In the genomic region with DNA sequence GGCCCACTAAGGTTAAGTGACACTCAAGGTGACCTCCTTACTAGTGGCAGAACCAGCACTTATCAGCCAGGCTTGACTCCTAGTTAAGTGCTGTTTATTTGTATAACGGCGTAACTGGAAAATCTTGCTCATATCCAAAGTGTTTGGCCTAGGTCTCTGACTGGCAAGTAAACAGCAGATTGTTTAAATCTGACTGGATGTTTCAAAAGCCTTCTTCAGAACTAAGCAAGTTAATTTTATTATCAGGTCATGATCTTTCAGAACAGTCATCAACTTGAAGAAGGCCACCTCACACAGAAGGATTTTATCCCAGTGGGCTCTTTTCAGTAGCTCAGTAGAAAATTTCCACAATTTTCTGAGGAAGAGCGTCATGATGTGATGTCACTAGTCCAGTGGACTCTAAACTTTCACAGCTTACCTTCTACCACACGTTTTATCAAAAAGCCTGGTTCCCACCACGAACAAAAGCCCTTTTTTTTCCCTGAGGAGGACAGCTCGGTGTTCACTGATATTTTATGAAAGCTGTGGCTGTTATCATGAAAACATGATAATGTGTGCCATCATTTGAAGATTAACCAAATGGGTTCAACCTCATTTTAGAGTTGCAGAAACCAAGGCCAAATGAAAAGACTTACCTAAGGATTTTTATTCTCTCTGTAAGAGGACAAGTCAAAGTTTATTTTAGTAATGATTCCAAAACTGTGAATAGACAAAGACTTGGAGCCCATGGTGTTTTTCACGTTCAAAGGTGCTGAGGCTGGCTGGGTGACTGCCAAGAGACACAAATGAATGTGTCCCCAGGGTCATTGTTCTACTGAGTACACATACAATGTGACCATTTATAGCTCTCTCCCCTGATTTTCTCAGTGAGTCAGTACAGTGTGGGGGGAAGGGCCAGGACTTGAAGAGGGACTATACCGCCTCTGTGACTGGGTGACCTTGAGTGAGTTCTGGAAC, we compare ENCODE assay signal across 9 cellular contexts. TPM values are rescaled to one million over a fixed set of nuclear protein-coding genes. Genes with fewer than 3 reads are reported as not detected.
DNase-seq lines count a peak whose midpoint lies in the region; ATAC-seq and TF ChIP-seq lines count a peak whose summit lies in the region.
"Had no signal": no experiment of that assay in that cellular context is flagged by ENCODE, and none has a peak within 500 bp of the region (broad histone marks: within the 10 kb centered on the region; RNA-seq: fewer than 3 reads in every experiment).

No MANE protein-coding gene starts in this region.

- H3K27me3 Mint-ChIP-seq in mesothelial cell of epicardium (ENCODE audit: low read depth) (no peaks in the 10 kb centered on the region), nephron progenitor cell (ENCODE audit: low read depth, poor library complexity) (peaks cover 8% of the 10 kb centered on the region)
- H3K27me3 Mint-ChIP-seq: activated naive CD8-positive, alpha-beta T cell treated with anti-CD3 and anti-CD28 coated beads for 36 hours had no signal

- no peaks in the 10 kb centered on the region for H3K9me3 Mint-ChIP-seq in mesothelial cell of epicardium
- H3K9me3 Mint-ChIP-seq in nephron progenitor cell = no peaks in the 10 kb centered on the region
- H3K9me3 Mint-ChIP-seq: activated naive CD8-positive, alpha-beta T cell treated with anti-CD3 and anti-CD28 coated beads for 36 hours had no signal

- no peak overlapping the region for H3K27ac Mint-ChIP-seq in mesothelial cell of epicardium
- no peak overlapping the region for H3K27ac Mint-ChIP-seq in nephron progenitor cell
- H3K27ac Mint-ChIP-seq: activated naive CD8-positive, alpha-beta T cell treated with anti-CD3 and anti-CD28 coated beads for 36 hours had no signal

- no peak for TF ChIP-seq CTCF in tibial artery (IDR thresholded peaks at IDR 0.05)
- no peak for TF ChIP-seq CTCF in mesothelial cell of epicardium (IDR thresholded peaks at IDR 0.05; ENCODE audit: unreplicated experiment)
- TF ChIP-seq CTCF in nephron progenitor cell (IDR thresholded peaks at IDR 0.05) = no peak

- H3K4me1 Mint-ChIP-seq in mesothelial cell of epicardium (peaks cover 32% of the 10 kb centered on the region), nephron progenitor cell (peaks cover 4% of the 10 kb centered on the region)
- H3K4me1 Mint-ChIP-seq: activated naive CD8-positive, alpha-beta T cell treated with anti-CD3 and anti-CD28 coated beads for 36 hours had no signal

- peak overlapping the region; percentile 75 to 92 for H3K27ac ChIP-seq in tibial artery

- intact Hi-C loops in tibial artery (cut with DNase I; ENCODE audit: low total_unique reads) = no loop called here

- no peaks in the 10 kb centered on the region for H3K27me3 ChIP-seq in tibial artery

- H3K4me3 ChIP-seq in tibial artery = no peak overlapping the region

- peaks cover 0 to 99% (median 40%) of the 10 kb centered on the region in 4 donors for H3K4me1 ChIP-seq in tibial artery

- DNase-seq in M059J (ENCODE audit: low read depth) (peak; percentile 98), amniotic epithelial cell (ENCODE audit: low read depth) (peak; percentile 62), iris pigment epithelial cell (ENCODE audit: low read depth) (peak; percentile 95), tibial artery (peak; percentile 72 to 88), mesothelial cell of epicardium (ENCODE audit: low spot score in 2 of 2, unreplicated experiment in 2 of 2) (no peak), nephron progenitor cell (no peak)
- DNase-seq: activated naive CD8-positive, alpha-beta T cell treated with anti-CD3 and anti-CD28 coated beads for 36 hours had no signal

- ATAC-seq in HG03571 (IDR thresholded peaks at IDR 0.05; ENCODE audit: unreplicated experiment) (no peak), HG02938 (IDR thresholded peaks at IDR 0.05; ENCODE audit: unreplicated experiment) (no peak)

- H3K36me3 Mint-ChIP-seq in mesothelial cell of epicardium (no peaks in the 10 kb centered on the region), nephron progenitor cell (ENCODE audit: low read depth) (no peaks in the 10 kb centered on the region)
- H3K36me3 Mint-ChIP-seq: activated naive CD8-positive, alpha-beta T cell treated with anti-CD3 and anti-CD28 coated beads for 36 hours had no signal

- no peaks in the 10 kb centered on the region for H3K36me3 ChIP-seq in tibial artery

- no peaks in the 10 kb centered on the region for H3K9me3 ChIP-seq in tibial artery

- H3K4me3 Mint-ChIP-seq in mesothelial cell of epicardium = no peak overlapping the region
- no peak overlapping the region for H3K4me3 Mint-ChIP-seq in nephron progenitor cell
- H3K4me3 Mint-ChIP-seq: activated naive CD8-positive, alpha-beta T cell treated with anti-CD3 and anti-CD28 coated beads for 36 hours had no signal

RNA-seq across cellular contexts. Expression of gene SGIP1, which starts 9.1 kb away (rescaled TPM):
- 3.9 and 5.8 TPM in 2 replicates for total RNA-seq in M059J (2014; rRNA removed; shearing (Covaris generic))
- total RNA-seq in mesothelial cell of epicardium = 8.6 to 11.9 TPM (median 9.8 TPM) in 3 replicates
- total RNA-seq: activated naive CD8-positive, alpha-beta T cell treated with anti-CD3 and anti-CD28 coated beads for 36 hours had no signal

Comparison
In these comparisons a context has a peak if more than half of its experiments do, and no peak if none do; other contexts are left out.
1. DNase-seq: peak in M059J (single experiment), amniotic epithelial cell (single experiment), iris pigment epithelial cell (single experiment) and tibial artery (2 of 2); none in mesothelial cell of epicardium (0 of 2) and nephron progenitor cell (single experiment).